ENCODE assay signal across 1 cellular context in the genomic region with DNA sequence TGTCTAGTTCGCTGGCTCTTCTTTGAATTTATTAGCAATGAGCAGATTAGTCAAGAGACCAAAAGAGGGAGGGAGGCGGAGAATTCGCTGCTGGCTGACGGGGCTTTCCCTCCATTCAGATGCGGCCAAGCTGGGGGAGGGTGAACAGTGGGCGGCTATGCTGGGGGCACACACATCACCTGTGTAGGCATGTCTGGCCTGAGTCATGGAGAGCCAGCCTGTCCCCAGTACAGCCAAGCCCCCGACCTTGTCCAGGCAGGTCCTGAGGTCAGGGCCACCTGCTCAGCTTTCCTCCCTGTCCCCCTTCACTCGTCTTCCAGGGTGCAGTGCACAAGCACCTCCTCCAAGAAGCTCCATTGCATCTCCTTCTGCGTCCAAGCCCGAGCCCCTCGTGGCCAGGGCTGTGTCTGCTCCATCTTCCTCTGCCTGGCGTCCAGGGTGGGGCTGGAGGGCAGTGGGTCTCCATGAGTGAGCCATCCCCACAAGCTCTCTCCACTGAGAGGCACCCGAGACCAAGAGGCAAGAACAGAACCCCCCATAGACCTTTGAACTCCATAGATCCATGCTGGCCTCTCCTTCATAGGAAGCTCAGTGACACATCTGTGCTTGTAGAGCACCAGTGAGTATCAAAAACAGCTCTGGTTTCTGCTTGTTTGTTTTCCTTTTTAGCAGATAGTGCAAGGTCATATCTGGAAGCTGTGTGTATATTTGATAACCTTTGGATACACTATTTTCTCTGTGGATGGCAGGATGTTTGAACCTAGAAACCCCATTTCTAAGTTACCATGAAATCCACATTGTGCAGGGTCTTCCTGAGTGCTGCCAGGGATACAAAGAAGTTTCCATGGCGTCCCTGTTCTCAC.
TF ChIP-seq lines count a peak whose summit lies in the region.

No MANE protein-coding gene starts in this region.

TF ChIP-seq in HepG2, 621 proteins besides CTCF, POLR2A, EP300 and RAD21 (continued from another document and continues in another):
- TF ChIP-seq MAZ (IDR thresholded peaks at IDR 0.05; ENCODE audit: borderline replicate concordance, low read depth, low read length): 0 out of 2 replicates have a peak, but pooled peaks have one; percentile 6
- TF ChIP-seq MAZ (CRISPR knock-in tag; IDR thresholded peaks at IDR 0.05; ENCODE audit: low read depth): 0 out of 2 replicates have a peak, but pooled peaks have one; percentile 19
- peak; percentile 83 for TF ChIP-seq NCOR1 (IDR thresholded peaks at IDR 0.05; ENCODE audit: borderline replicate concordance, low read length)
- TF ChIP-seq, protein P1, sequence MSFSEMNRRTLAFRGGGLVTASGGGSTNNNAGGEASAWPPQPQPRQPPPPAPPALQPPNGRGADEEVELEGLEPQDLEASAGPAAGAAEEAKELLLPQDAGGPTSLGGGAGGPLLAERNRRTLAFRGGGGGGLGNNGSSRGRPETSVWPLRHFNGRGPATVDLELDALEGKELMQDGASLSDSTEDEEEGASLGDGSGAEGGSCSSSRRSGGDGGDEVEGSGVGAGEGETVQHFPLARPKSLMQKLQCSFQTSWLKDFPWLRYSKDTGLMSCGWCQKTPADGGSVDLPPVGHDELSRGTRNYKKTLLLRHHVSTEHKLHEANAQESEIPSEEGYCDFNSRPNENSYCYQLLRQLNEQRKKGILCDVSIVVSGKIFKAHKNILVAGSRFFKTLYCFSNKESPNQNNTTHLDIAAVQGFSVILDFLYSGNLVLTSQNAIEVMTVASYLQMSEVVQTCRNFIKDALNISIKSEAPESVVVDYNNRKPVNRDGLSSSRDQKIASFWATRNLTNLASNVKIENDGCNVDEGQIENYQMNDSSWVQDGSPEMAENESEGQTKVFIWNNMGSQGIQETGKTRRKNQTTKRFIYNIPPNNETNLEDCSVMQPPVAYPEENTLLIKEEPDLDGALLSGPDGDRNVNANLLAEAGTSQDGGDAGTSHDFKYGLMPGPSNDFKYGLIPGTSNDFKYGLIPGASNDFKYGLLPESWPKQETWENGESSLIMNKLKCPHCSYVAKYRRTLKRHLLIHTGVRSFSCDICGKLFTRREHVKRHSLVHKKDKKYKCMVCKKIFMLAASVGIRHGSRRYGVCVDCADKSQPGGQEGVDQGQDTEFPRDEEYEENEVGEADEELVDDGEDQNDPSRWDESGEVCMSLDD (CRISPR knock-in tag; IDR thresholded peaks at IDR 0.05; ENCODE audit: borderline replicate concordance): peak; percentile 62; the same call in 1 of the 2 replicates
- TF ChIP-seq, protein P2, sequence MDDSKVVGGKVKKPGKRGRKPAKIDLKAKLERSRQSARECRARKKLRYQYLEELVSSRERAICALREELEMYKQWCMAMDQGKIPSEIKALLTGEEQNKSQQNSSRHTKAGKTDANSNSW (CRISPR knock-in tag; IDR thresholded peaks at IDR 0.05; ENCODE audit: borderline replicate concordance): peak; percentile 51; the same call in 1 of the 2 replicates
- no peak for TF ChIP-seq SNAPC2 (CRISPR knock-in tag; IDR thresholded peaks at IDR 0.05)
- TF ChIP-seq NPAS2 (CRISPR knock-in tag; IDR thresholded peaks at IDR 0.05; ENCODE audit: borderline replicate concordance): no peak
- TF ChIP-seq, protein P3, sequence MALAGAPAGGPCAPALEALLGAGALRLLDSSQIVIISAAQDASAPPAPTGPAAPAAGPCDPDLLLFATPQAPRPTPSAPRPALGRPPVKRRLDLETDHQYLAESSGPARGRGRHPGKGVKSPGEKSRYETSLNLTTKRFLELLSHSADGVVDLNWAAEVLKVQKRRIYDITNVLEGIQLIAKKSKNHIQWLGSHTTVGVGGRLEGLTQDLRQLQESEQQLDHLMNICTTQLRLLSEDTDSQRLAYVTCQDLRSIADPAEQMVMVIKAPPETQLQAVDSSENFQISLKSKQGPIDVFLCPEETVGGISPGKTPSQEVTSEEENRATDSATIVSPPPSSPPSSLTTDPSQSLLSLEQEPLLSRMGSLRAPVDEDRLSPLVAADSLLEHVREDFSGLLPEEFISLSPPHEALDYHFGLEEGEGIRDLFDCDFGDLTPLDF (CRISPR knock-in tag; IDR thresholded peaks at IDR 0.05): no peak
- no peak for TF ChIP-seq ZNF30 (CRISPR knock-in tag; IDR thresholded peaks at IDR 0.05)
- 0 out of 2 replicates have a peak, but pooled peaks have one; percentile 36 for TF ChIP-seq SNAI1 (CRISPR knock-in tag; IDR thresholded peaks at IDR 0.05; ENCODE audit: borderline replicate concordance)
- TF ChIP-seq HMGA1 (CRISPR knock-in tag; conservative IDR thresholded peaks at IDR 0.05): no peak
- TF ChIP-seq, protein P4, sequence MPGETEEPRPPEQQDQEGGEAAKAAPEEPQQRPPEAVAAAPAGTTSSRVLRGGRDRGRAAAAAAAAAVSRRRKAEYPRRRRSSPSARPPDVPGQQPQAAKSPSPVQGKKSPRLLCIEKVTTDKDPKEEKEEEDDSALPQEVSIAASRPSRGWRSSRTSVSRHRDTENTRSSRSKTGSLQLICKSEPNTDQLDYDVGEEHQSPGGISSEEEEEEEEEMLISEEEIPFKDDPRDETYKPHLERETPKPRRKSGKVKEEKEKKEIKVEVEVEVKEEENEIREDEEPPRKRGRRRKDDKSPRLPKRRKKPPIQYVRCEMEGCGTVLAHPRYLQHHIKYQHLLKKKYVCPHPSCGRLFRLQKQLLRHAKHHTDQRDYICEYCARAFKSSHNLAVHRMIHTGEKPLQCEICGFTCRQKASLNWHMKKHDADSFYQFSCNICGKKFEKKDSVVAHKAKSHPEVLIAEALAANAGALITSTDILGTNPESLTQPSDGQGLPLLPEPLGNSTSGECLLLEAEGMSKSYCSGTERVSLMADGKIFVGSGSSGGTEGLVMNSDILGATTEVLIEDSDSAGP (CRISPR knock-in tag; IDR thresholded peaks at IDR 0.05; ENCODE audit: borderline replicate concordance): peak; percentile 88
- TF ChIP-seq, protein P5, sequence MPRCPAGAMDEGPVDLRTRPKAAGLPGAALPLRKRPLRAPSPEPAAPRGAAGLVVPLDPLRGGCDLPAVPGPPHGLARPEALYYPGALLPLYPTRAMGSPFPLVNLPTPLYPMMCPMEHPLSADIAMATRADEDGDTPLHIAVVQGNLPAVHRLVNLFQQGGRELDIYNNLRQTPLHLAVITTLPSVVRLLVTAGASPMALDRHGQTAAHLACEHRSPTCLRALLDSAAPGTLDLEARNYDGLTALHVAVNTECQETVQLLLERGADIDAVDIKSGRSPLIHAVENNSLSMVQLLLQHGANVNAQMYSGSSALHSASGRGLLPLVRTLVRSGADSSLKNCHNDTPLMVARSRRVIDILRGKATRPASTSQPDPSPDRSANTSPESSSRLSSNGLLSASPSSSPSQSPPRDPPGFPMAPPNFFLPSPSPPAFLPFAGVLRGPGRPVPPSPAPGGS (CRISPR knock-in tag; IDR thresholded peaks at IDR 0.05): peak; percentile 41; the same call in 1 of the 2 replicates
- TF ChIP-seq ZSCAN9 (CRISPR knock-in tag; IDR thresholded peaks at IDR 0.05; ENCODE audit: borderline replicate concordance): 0 out of 2 replicates have a peak, but pooled peaks have one; percentile 49
- TF ChIP-seq PITX1 (CRISPR knock-in tag; IDR thresholded peaks at IDR 0.05): peak; percentile 72
- TF ChIP-seq ZNF816 (CRISPR knock-in tag; IDR thresholded peaks at IDR 0.05; ENCODE audit: borderline replicate concordance): no peak
- TF ChIP-seq YY1 (IDR thresholded peaks at IDR 0.05; ENCODE audit: insufficient read depth, insufficient replicate concordance, low read depth, low read length): no peak
- TF ChIP-seq SOX6 (IDR thresholded peaks at IDR 0.05): no peak
- TF ChIP-seq SOX6 (CRISPR knock-in tag; IDR thresholded peaks at IDR 0.05): peak; percentile 91
- no peak for TF ChIP-seq ZNF839 (CRISPR knock-in tag; IDR thresholded peaks at IDR 0.05; ENCODE audit: borderline replicate concordance)
- TF ChIP-seq ZFP90 (CRISPR knock-in tag; IDR thresholded peaks at IDR 0.05; ENCODE audit: borderline replicate concordance): no peak
- TF ChIP-seq RFX5 (IDR thresholded peaks at IDR 0.05; ENCODE audit: low read depth, low read length): no peak
- no peak for TF ChIP-seq MBNL3 (CRISPR knock-in tag; conservative IDR thresholded peaks at IDR 0.05)
- TF ChIP-seq TMF1 (CRISPR knock-in tag; IDR thresholded peaks at IDR 0.05; ENCODE audit: low read depth): no peak; the same call in 1 of the 2 replicates
- no peak for TF ChIP-seq AGO2 (optimal IDR thresholded peaks at IDR 0.05; ENCODE audit: low read depth, low read length)
- no peak for TF ChIP-seq BHLHE40 (IDR thresholded peaks at IDR 0.05; ENCODE audit: low read length)
- TF ChIP-seq, protein P6, sequence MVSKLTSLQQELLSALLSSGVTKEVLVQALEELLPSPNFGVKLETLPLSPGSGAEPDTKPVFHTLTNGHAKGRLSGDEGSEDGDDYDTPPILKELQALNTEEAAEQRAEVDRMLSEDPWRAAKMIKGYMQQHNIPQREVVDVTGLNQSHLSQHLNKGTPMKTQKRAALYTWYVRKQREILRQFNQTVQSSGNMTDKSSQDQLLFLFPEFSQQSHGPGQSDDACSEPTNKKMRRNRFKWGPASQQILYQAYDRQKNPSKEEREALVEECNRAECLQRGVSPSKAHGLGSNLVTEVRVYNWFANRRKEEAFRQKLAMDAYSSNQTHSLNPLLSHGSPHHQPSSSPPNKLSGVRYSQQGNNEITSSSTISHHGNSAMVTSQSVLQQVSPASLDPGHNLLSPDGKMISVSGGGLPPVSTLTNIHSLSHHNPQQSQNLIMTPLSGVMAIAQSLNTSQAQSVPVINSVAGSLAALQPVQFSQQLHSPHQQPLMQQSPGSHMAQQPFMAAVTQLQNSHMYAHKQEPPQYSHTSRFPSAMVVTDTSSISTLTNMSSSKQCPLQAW (CRISPR knock-in tag; IDR thresholded peaks at IDR 0.05): peak; percentile 62; the same call in 1 of the 2 replicates
- TF ChIP-seq FOXP1 (IDR thresholded peaks at IDR 0.05): no peak
- peak; percentile 94 for TF ChIP-seq FOXP1 (CRISPR knock-in tag; IDR thresholded peaks at IDR 0.05)
- TF ChIP-seq CHCHD3 (CRISPR knock-in tag; IDR thresholded peaks at IDR 0.05): no peak
- no peak for TF ChIP-seq ZFYVE20 (CRISPR knock-in tag; IDR thresholded peaks at IDR 0.05; ENCODE audit: borderline replicate concordance, low read depth)
- TF ChIP-seq RFX3 (CRISPR knock-in tag; IDR thresholded peaks at IDR 0.05): no peak
- no peak for TF ChIP-seq MTF1 (CRISPR knock-in tag; IDR thresholded peaks at IDR 0.05)
- TF ChIP-seq, protein P7, sequence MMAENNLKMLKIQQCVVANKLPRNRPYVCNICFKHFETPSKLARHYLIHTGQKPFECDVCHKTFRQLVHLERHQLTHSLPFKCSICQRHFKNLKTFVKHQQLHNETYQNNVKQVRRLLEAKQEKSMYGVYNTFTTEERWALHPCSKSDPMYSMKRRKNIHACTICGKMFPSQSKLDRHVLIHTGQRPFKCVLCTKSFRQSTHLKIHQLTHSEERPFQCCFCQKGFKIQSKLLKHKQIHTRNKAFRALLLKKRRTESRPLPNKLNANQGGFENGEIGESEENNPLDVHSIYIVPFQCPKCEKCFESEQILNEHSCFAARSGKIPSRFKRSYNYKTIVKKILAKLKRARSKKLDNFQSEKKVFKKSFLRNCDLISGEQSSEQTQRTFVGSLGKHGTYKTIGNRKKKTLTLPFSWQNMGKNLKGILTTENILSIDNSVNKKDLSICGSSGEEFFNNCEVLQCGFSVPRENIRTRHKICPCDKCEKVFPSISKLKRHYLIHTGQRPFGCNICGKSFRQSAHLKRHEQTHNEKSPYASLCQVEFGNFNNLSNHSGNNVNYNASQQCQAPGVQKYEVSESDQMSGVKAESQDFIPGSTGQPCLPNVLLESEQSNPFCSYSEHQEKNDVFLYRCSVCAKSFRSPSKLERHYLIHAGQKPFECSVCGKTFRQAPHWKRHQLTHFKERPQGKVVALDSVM (CRISPR knock-in tag; IDR thresholded peaks at IDR 0.05): peak; percentile 27; the same call in 1 of the 2 replicates
- no peak for TF ChIP-seq CENPX (CRISPR knock-in tag; IDR thresholded peaks at IDR 0.05)
- TF ChIP-seq, protein P8, sequence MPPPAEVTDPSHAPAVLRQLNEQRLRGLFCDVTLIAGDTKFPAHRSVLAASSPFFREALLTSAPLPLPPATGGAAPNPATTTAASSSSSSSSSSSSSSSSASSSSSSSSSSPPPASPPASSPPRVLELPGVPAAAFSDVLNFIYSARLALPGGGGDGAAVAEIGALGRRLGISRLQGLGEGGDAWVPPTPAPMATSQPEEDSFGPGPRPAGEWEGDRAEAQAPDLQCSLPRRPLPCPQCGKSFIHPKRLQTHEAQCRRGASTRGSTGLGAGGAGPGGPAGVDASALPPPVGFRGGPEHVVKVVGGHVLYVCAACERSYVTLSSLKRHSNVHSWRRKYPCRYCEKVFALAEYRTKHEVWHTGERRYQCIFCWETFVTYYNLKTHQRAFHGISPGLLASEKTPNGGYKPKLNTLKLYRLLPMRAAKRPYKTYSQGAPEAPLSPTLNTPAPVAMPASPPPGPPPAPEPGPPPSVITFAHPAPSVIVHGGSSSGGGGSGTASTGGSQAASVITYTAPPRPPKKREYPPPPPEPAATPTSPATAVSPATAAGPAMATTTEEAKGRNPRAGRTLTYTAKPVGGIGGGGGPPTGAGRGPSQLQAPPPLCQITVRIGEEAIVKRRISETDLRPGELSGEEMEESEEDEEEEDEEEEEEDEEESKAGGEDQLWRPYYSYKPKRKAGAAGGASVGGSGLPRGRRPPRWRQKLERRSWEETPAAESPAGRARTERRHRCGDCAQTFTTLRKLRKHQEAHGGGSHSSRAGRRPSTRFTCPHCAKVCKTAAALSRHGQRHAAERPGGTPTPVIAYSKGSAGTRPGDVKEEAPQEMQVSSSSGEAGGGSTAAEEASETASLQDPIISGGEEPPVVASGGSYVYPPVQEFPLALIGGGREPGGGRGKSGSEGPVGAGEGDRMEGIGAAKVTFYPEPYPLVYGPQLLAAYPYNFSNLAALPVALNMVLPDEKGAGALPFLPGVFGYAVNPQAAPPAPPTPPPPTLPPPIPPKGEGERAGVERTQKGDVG (CRISPR knock-in tag; IDR thresholded peaks at IDR 0.05; ENCODE audit: borderline replicate concordance): peak; percentile 67; the same call in 1 of the 2 replicates
- TF ChIP-seq, protein P9, sequence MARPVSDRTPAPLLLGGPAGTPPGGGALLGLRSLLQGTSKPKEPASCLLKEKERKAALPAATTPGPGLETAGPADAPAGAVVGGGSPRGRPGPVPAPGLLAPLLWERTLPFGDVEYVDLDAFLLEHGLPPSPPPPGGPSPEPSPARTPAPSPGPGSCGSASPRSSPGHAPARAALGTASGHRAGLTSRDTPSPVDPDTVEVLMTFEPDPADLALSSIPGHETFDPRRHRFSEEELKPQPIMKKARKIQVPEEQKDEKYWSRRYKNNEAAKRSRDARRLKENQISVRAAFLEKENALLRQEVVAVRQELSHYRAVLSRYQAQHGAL (CRISPR knock-in tag; IDR thresholded peaks at IDR 0.05; ENCODE audit: not compliant biosample characterization): no peak
- peak; percentile 74 for TF ChIP-seq SOX5 (CRISPR knock-in tag; IDR thresholded peaks at IDR 0.05; ENCODE audit: borderline replicate concordance)
